Comparison of ENCODE assay signal across 18 cellular contexts in the genomic region with DNA sequence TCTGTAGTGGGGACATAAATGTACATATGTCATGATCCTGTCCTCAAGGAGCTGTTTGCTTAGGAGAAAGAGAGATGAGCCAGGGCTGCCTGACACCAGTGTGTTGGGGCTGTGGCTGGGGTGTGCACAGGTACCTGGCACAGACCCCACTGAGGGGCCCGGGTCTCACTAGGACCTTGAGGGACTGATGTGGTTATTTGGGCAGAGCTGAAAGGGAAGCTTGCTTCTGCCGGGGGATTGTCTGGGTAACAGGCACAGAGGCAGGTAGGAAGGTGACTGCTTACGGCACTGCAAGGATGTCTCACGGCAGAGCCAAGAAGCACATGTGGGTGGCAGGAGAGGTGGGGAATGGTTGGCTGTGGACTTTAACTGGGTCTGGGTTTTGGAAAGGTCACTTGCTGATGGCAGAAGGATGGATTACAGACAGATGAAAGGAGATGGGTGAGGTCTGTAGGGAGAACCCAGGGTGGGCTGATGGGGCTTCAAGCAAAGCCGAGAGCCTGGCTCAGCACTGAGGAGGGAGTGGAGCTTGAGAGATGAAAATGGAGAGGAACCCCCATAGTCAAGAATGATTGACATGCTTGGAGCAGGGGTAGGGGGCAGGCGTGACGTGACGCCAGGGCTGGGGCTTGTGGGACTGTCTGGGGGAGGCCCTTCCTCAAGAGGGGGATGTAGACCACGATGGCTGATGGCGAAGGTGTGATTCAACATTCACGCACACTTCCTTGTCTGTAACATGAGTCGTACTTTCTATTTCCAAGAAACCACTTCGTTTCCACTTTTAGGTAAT.
DNase-seq lines count a peak whose midpoint lies in the region; ATAC-seq lines count a peak whose summit lies in the region.
"Had no signal": no experiment of that assay in that cellular context is flagged by ENCODE, and none has a peak within 500 bp of the region (broad histone marks: within the 10 kb centered on the region; RNA-seq: fewer than 3 reads in every experiment).

No MANE protein-coding gene starts in this region.

- peak overlapping the region in 1 of 2 donors; percentile 17 for H3K27ac Mint-ChIP-seq in activated naive CD4-positive, alpha-beta T cell treated with anti-CD3 and anti-CD28 coated beads, Interleukin-2, amount 50 U/mL, for 72 hours
- H3K27ac Mint-ChIP-seq in activated naive CD8-positive, alpha-beta T cell treated with anti-CD3 and anti-CD28 coated beads, Interleukin-2, amount 10 ng/mL, durations not matched to agents 7 days and 5 days, result peak overlapping the region; percentile 64
- no peak overlapping the region for H3K27ac Mint-ChIP-seq in activated CD4-positive, alpha-beta T cell treated with anti-CD3 and anti-CD28 coated beads, Interleukin-2, amount 10 ng/mL, durations not matched to agents 7 days and 5 days
- H3K27ac Mint-ChIP-seq in T-helper 2 cell treated with Interferon-gamma antibody and Interleukin-4, amounts not matched to agents 5 μg/mL and 100 μg/mL, for 36 hours, result no peak overlapping the region

- CTCF ChIA-PET in activated CD4-positive, alpha-beta T cell treated with anti-CD3 and anti-CD28 coated beads, Interleukin-2, amount 10 ng/mL, durations not matched to agents 7 days and 5 days (lab: Charles Lee), result interaction anchor here (0.6 kb wide), 1 partner anchor 90 kb away, joined by 4 read pairs; no protein-coding TSS in a partner anchor

- H3K9ac ChIP-seq in neuronal stem cell (ENCODE audit: low read depth, low read length, poor library complexity), result no peak overlapping the region

- no peak overlapping the region for H3K4me3 Mint-ChIP-seq in activated naive CD8-positive, alpha-beta T cell treated with anti-CD3 and anti-CD28 coated beads, Interleukin-2, amount 10 ng/mL, durations not matched to agents 7 days and 5 days
- no peak overlapping the region for H3K4me3 Mint-ChIP-seq in activated CD4-positive, alpha-beta T cell treated with anti-CD3 and anti-CD28 coated beads, Interleukin-2, amount 10 ng/mL, durations not matched to agents 7 days and 5 days
- no peak overlapping the region for H3K4me3 Mint-ChIP-seq in T-helper 2 cell treated with Interferon-gamma antibody and Interleukin-4, amounts not matched to agents 5 μg/mL and 100 μg/mL, for 36 hours

- no peaks in the 10 kb centered on the region for H3K36me3 ChIP-seq in neuronal stem cell (replicated peaks in 1 of 2; ENCODE audit: control insufficient read depth in 2 of 2, insufficient read depth in 2 of 2, low read length in 2 of 2)
- H3K36me3 ChIP-seq: BE2C had no signal

- H2AK5ac ChIP-seq in neuronal stem cell (ENCODE audit: low read depth, low read length), result no peak overlapping the region

- H3K9me3 ChIP-seq in neuronal stem cell (replicated peaks in 1 of 2; ENCODE audit: control insufficient read depth in 2 of 2, insufficient read depth in 1 of 2, low read depth in 1 of 2, low read length in 2 of 2), result peaks cover 0 to 3% of the 10 kb centered on the region in 2 donors
- H3K9me3 ChIP-seq: BE2C had no signal

- H3K27me3 ChIP-seq in neuronal stem cell (ENCODE audit: control insufficient read depth in 3 of 3, insufficient read depth in 3 of 3, low read depth in 1 of 3, low read length in 3 of 3), result no peaks in the 10 kb centered on the region

- no peak for DNase-seq in activated naive CD4-positive, alpha-beta T cell treated with anti-CD3 and anti-CD28 coated beads, Interleukin-2, amount 50 U/mL, for 72 hours (ENCODE audit: low spot score in 2 of 2)
- DNase-seq in activated naive CD4-positive, alpha-beta T cell treated with Interleukin-2 at 50 U/mL for 16 hours, result no peak
- no peak for DNase-seq in activated naive CD8-positive, alpha-beta T cell treated with anti-CD3 and anti-CD28 coated beads, Interleukin-2, amount 10 ng/mL, durations not matched to agents 7 days and 5 days
- no peak for DNase-seq in neuronal stem cell (ENCODE audit: low spot score)
- DNase-seq in activated CD4-positive, alpha-beta T cell treated with anti-CD3 and anti-CD28 coated beads, Interleukin-2, amount 10 ng/mL, durations not matched to agents 7 days and 5 days, result no peak
- DNase-seq in T-helper 2 cell treated with Interferon-gamma antibody and Interleukin-4, amounts not matched to agents 5 μg/mL and 100 μg/mL, for 36 hours (ENCODE audit: low spot score), result no peak
- DNase-seq: BE2C, EL, GF-D8, Kasumi-1, NCI-H1048, NCI-H1417 treated with DMSO at 0.1 percent for 48 hours, NCI-H187, NCI-H446, NCI-H526, PC-3, SHP77 had no signal

- H2BK120ac ChIP-seq in neuronal stem cell (ENCODE audit: low read depth, low read length), result no peak overlapping the region

- H3K18ac ChIP-seq in neuronal stem cell (ENCODE audit: low read length), result peak overlapping the region; percentile 8

- H3K4me1 Mint-ChIP-seq in activated naive CD8-positive, alpha-beta T cell treated with anti-CD3 and anti-CD28 coated beads, Interleukin-2, amount 10 ng/mL, durations not matched to agents 7 days and 5 days, result peaks cover 3% of the 10 kb centered on the region
- H3K4me1 Mint-ChIP-seq in activated CD4-positive, alpha-beta T cell treated with anti-CD3 and anti-CD28 coated beads, Interleukin-2, amount 10 ng/mL, durations not matched to agents 7 days and 5 days, result peaks cover 1% of the 10 kb centered on the region
- no peaks in the 10 kb centered on the region for H3K4me1 Mint-ChIP-seq in T-helper 2 cell treated with Interferon-gamma antibody and Interleukin-4, amounts not matched to agents 5 μg/mL and 100 μg/mL, for 36 hours (ENCODE audit: low read depth)

- H3K4me2 ChIP-seq in neuronal stem cell (ENCODE audit: insufficient read depth, low read length, poor library complexity, severe bottlenecking), result no peak overlapping the region

- H4K91ac ChIP-seq in neuronal stem cell (ENCODE audit: low read depth, low read length, poor library complexity), result no peak overlapping the region

- no peak overlapping the region for H3K23ac ChIP-seq in neuronal stem cell (ENCODE audit: low read depth, low read length, poor library complexity)

- WGBS in neuronal stem cell (ENCODE audit: extremely low coverage in 2 of 2, insufficient read length in 2 of 2, insufficient replicate concordance in 1 of 2), 2 donors, result no CpG with 5 or more reads among the region's 13 CpGs

- H3K27me3 Mint-ChIP-seq in activated naive CD8-positive, alpha-beta T cell treated with anti-CD3 and anti-CD28 coated beads, Interleukin-2, amount 10 ng/mL, durations not matched to agents 7 days and 5 days, result no peaks in the 10 kb centered on the region
- H3K27me3 Mint-ChIP-seq in activated CD4-positive, alpha-beta T cell treated with anti-CD3 and anti-CD28 coated beads, Interleukin-2, amount 10 ng/mL, durations not matched to agents 7 days and 5 days, result no peaks in the 10 kb centered on the region
- no peaks in the 10 kb centered on the region for H3K27me3 Mint-ChIP-seq in T-helper 2 cell treated with Interferon-gamma antibody and Interleukin-4, amounts not matched to agents 5 μg/mL and 100 μg/mL, for 36 hours (ENCODE audit: low read depth)

- no peaks in the 10 kb centered on the region for H3K79me1 ChIP-seq in neuronal stem cell (ENCODE audit: low read depth, low read length)

- ATAC-seq in activated naive CD4-positive, alpha-beta T cell treated with anti-CD3 and anti-CD28 coated beads, Interleukin-2, amount 50 U/mL, for 72 hours, result peak; percentile 31 to 48
- ATAC-seq in activated naive CD8-positive, alpha-beta T cell treated with anti-CD3 and anti-CD28 coated beads, Interleukin-2, amount 10 ng/mL, durations not matched to agents 7 days and 5 days (ENCODE audit: low read depth), result peak; percentile 26
- no peak for ATAC-seq in HG03439 (IDR thresholded peaks at IDR 0.05; ENCODE audit: unreplicated experiment)
- ATAC-seq: PC-3 had no signal

- H2BK12ac ChIP-seq in neuronal stem cell (ENCODE audit: low read length), result no peak overlapping the region

- H2AFZ ChIP-seq in neuronal stem cell (ENCODE audit: low read length), result no peak overlapping the region

- H3K4ac ChIP-seq in neuronal stem cell (ENCODE audit: low read length), result no peak overlapping the region

- H4K8ac ChIP-seq in neuronal stem cell (ENCODE audit: low read depth, low read length), result no peak overlapping the region

- POLR2A ChIA-PET in activated naive CD8-positive, alpha-beta T cell treated with anti-CD3 and anti-CD28 coated beads, Interleukin-2, amount 10 ng/mL, durations not matched to agents 7 days and 5 days (lab: Charles Lee), result no interaction called here
- POLR2A ChIA-PET in activated CD4-positive, alpha-beta T cell treated with anti-CD3 and anti-CD28 coated beads, Interleukin-2, amount 10 ng/mL, durations not matched to agents 7 days and 5 days (lab: Charles Lee), result no interaction called here

- H3K36me3 Mint-ChIP-seq in activated naive CD4-positive, alpha-beta T cell treated with anti-CD3 and anti-CD28 coated beads, Interleukin-2, amount 50 U/mL, for 72 hours, result peaks cover 0 to 19% of the 10 kb centered on the region in 2 donors
- no peaks in the 10 kb centered on the region for H3K36me3 Mint-ChIP-seq in activated naive CD8-positive, alpha-beta T cell treated with anti-CD3 and anti-CD28 coated beads, Interleukin-2, amount 10 ng/mL, durations not matched to agents 7 days and 5 days
- no peaks in the 10 kb centered on the region for H3K36me3 Mint-ChIP-seq in activated CD4-positive, alpha-beta T cell treated with anti-CD3 and anti-CD28 coated beads, Interleukin-2, amount 10 ng/mL, durations not matched to agents 7 days and 5 days (ENCODE audit: low read depth)
- no peaks in the 10 kb centered on the region for H3K36me3 Mint-ChIP-seq in T-helper 2 cell treated with Interferon-gamma antibody and Interleukin-4, amounts not matched to agents 5 μg/mL and 100 μg/mL, for 36 hours (ENCODE audit: low read depth)

- no peak overlapping the region for H3K4me3 ChIP-seq in neuronal stem cell (ENCODE audit: low read length in 2 of 2)

- H2BK5ac ChIP-seq in neuronal stem cell (ENCODE audit: low read length), result no peak overlapping the region

- H3K4me1 ChIP-seq in neuronal stem cell (ENCODE audit: control insufficient read depth in 2 of 2, insufficient read depth in 1 of 2, low read depth in 1 of 2, low read length in 2 of 2), result peaks cover 0 to 12% of the 10 kb centered on the region in 2 donors
- H3K4me1 ChIP-seq: BE2C had no signal

- peaks cover 0 to 16% of the 10 kb centered on the region in 2 donors for H3K9me3 Mint-ChIP-seq in activated naive CD4-positive, alpha-beta T cell treated with anti-CD3 and anti-CD28 coated beads, Interleukin-2, amount 50 U/mL, for 72 hours
- H3K9me3 Mint-ChIP-seq in activated naive CD8-positive, alpha-beta T cell treated with anti-CD3 and anti-CD28 coated beads, Interleukin-2, amount 10 ng/mL, durations not matched to agents 7 days and 5 days, result peaks cover 2% of the 10 kb centered on the region
- no peaks in the 10 kb centered on the region for H3K9me3 Mint-ChIP-seq in activated CD4-positive, alpha-beta T cell treated with anti-CD3 and anti-CD28 coated beads, Interleukin-2, amount 10 ng/mL, durations not matched to agents 7 days and 5 days
- no peaks in the 10 kb centered on the region for H3K9me3 Mint-ChIP-seq in T-helper 2 cell treated with Interferon-gamma antibody and Interleukin-4, amounts not matched to agents 5 μg/mL and 100 μg/mL, for 36 hours

- peak overlapping the region; percentile 64 for H2BK15ac ChIP-seq in neuronal stem cell (ENCODE audit: low read length)

- H3K14ac ChIP-seq in neuronal stem cell (ENCODE audit: low read length), result no peak overlapping the region

- H3K27ac ChIP-seq in neuronal stem cell (replicated peaks; ENCODE audit: low read length), result no peak overlapping the region
